25 cellular contexts compared by ENCODE assay signal in the genomic region with DNA sequence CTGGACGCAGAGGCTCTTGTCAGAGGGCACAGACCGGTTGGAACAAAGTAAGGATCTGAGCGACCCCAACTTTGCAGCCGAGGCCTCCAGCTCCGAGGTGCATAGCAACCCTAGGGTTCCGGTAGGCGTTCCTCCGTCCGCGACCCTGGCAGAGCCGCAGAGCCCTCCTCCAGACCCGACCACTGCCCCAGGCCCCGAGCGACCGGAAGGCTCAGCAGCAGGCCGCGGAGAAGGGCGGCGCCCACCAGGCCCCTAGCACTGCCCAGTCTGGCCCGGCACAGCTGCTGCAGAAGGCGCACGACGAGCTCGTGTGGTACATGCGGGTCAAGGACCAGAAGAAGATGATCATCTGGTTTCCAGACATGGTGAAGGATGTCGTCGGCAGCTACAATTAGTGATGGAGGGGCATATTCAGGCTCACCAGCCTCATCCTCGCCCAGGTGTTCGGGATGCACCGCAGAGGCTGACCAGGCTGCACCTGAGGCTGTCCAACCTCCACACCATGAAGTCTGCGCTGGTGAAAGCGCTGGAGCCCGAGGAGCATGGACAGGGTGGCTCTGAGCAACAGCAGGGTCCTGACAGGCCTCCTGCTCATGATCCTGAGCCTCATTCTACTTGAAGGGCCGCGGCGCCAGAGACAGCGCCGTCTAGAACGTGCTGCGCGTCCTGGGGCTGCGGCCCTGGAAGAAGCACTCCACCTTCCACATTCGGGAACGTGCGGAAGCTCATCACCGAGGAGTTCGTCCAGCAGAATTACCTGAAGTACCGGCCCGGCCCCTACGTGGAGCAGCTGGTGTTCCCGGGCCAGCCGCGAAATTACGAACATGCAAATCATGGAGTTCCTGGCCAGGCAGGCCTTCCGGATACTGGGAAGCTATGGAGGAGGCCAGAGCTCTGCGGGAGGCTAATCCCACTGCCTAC. TPM values are rescaled to one million over a fixed set of nuclear protein-coding genes. Genes with fewer than 3 reads are reported as not detected.
DNase-seq lines count a peak whose midpoint lies in the region; ATAC-seq and TF ChIP-seq lines count a peak whose summit lies in the region.
"Had no signal": no experiment of that assay in that cellular context is flagged by ENCODE, and none has a peak within 500 bp of the region (broad histone marks: within the 10 kb centered on the region; RNA-seq: fewer than 3 reads in every experiment).

No MANE protein-coding gene starts in this region.

- intact Hi-C loops in spleen (cut with DNase I; ENCODE audit: low total_unique reads), result no loop called here

- H3K4me1 Mint-ChIP-seq in GM23338 (no peaks in the 10 kb centered on the region; the same call in 2 of the 3 replicates), WTC11 (no peaks in the 10 kb centered on the region), nephron progenitor cell (peaks cover 5% of the 10 kb centered on the region)
- H3K4me1 Mint-ChIP-seq in stimulated activated naive B cell treated with anti-CD40 and anti-IgM and Interleukin-4, amounts not matched to agents 10 μg/mL and 1 μg/mL and 100 μg/mL, for 72 hours, result no peaks in the 10 kb centered on the region
- H3K4me1 Mint-ChIP-seq: CD4-positive, alpha-beta memory T cell; H9; IgD-negative memory B cell had no signal

- TF ChIP-seq CTCF in GM23338 (conservative IDR thresholded peaks at IDR 0.05; ENCODE audit: low read depth in 2 of 2) (no peak), WTC11 (IDR thresholded peaks at IDR 0.05) (no peak), nephron progenitor cell (IDR thresholded peaks at IDR 0.05) (no peak), spleen (IDR thresholded peaks at IDR 0.05 in 8 of 11, conservative IDR thresholded peaks at IDR 0.05 in 3 of 11) (no peak)

- WGBS in spleen, 5 donors, result 94 to 97% (median 96%) methylated on average over 28 to 56 of the region's 56 CpGs

- H3K27ac Mint-ChIP-seq in GM23338, result no peak overlapping the region
- H3K27ac Mint-ChIP-seq in WTC11, result no peak overlapping the region
- peak overlapping the region; percentile 24 for H3K27ac Mint-ChIP-seq in nephron progenitor cell
- H3K27ac Mint-ChIP-seq in stimulated activated naive B cell treated with anti-CD40 and anti-IgM and Interleukin-4, amounts not matched to agents 10 μg/mL and 1 μg/mL and 100 μg/mL, for 72 hours, result no peak overlapping the region
- H3K27ac Mint-ChIP-seq: CD4-positive, alpha-beta memory T cell; H9; IgD-negative memory B cell had no signal

- no peaks in the 10 kb centered on the region; the same call in 1 of the 2 replicates for H3K4me1 ChIP-seq in GM23338 (ENCODE audit: insufficient read depth)
- no peaks in the 10 kb centered on the region for H3K4me1 ChIP-seq in spleen
- H3K4me1 ChIP-seq: A549, Caco-2, SJSA1 had no signal

- no peak overlapping the region for H3K27ac ChIP-seq in GM23338 (ENCODE audit: low read depth)
- no peak overlapping the region for H3K27ac ChIP-seq in spleen
- H3K27ac ChIP-seq: A549, GM23248, KMS-11, PC-9, SJSA1 had no signal

- DNase-seq in GM23338 (ENCODE audit: low spot score) (no peak), WTC11 (ENCODE audit: low spot score) (no peak), nephron progenitor cell (no peak), spleen (peak; percentile 65), NCI-H187 (lab: John Stamatoyannopoulos, UW) (no peak)
- no peak for DNase-seq in stimulated activated naive B cell treated with anti-CD40 and anti-IgM and Interleukin-4, amounts not matched to agents 10 μg/mL and 1 μg/mL and 100 μg/mL, for 72 hours
- DNase-seq in stimulated activated naive CD4-positive, alpha-beta T cell (lab: John Stamatoyannopoulos, UW), result no peak
- DNase-seq: C1 segment of cervical spinal cord; Caco-2; CD4-positive, alpha-beta memory T cell; GM23248; H9; NCI-H1048; NCI-H1417; NCI-H187 treated with DMSO at 0.1 percent for 48 hours; NCI-H524; NCI-H82; NK-92 treated with Interleukin-12 subunit alpha and Interleukin-12 subunit beta, amount 100 ng/mL, for 24 hours; PC-9; Right ventricle myocardium superior had no signal

- ATAC-seq in GM23338, result no peak; the same call in 2 of the 3 replicates
- peak; percentile 66 for ATAC-seq in WTC11
- no peak for ATAC-seq in stimulated activated naive B cell treated with anti-CD40 and anti-IgM and Interleukin-4, amounts not matched to agents 10 μg/mL and 1 μg/mL and 100 μg/mL, for 72 hours (replicated peaks)
- ATAC-seq: A549 had no signal

- peaks cover 9% of the 10 kb centered on the region for H3K9me2 ChIP-seq in GM23338 (ENCODE audit: insufficient read depth)

- H3K36me3 Mint-ChIP-seq in GM23338 (ENCODE audit: low read depth) (no peaks in the 10 kb centered on the region), WTC11 (peaks cover 6% of the 10 kb centered on the region), nephron progenitor cell (ENCODE audit: low read depth) (peaks cover 25% of the 10 kb centered on the region)
- H3K36me3 Mint-ChIP-seq in stimulated activated naive B cell treated with anti-CD40 and anti-IgM and Interleukin-4, amounts not matched to agents 10 μg/mL and 1 μg/mL and 100 μg/mL, for 72 hours, result no peaks in the 10 kb centered on the region
- H3K36me3 Mint-ChIP-seq: CD4-positive, alpha-beta memory T cell had no signal

- no peak for TF ChIP-seq POLR2A in spleen (IDR thresholded peaks at IDR 0.05)

- H3K27me3 ChIP-seq in GM23338 (ENCODE audit: insufficient read depth) (no peaks in the 10 kb centered on the region), spleen (replicated peaks in 1 of 7) (no peaks in the 10 kb centered on the region)
- H3K27me3 ChIP-seq: SJSA1 had no signal

- H3K9me3 ChIP-seq in spleen, result peaks cover 0 to 10% (median 0%) of the 10 kb centered on the region in 8 donors
- H3K9me3 ChIP-seq: A549, Caco-2, SJSA1 had no signal

- H3K4me3 ChIP-seq in GM23338, result no peak overlapping the region
- H3K4me3 ChIP-seq in spleen, result no peak overlapping the region
- H3K4me3 ChIP-seq: A549, GM23248, PC-9, SJSA1 had no signal

- H3K27me3 Mint-ChIP-seq in GM23338 (ENCODE audit: insufficient read depth, low read depth, poor library complexity) (peaks cover 1% of the 10 kb centered on the region), WTC11 (ENCODE audit: low read depth) (no peaks in the 10 kb centered on the region), nephron progenitor cell (ENCODE audit: low read depth, poor library complexity) (no peaks in the 10 kb centered on the region)
- H3K27me3 Mint-ChIP-seq in stimulated activated naive B cell treated with anti-CD40 and anti-IgM and Interleukin-4, amounts not matched to agents 10 μg/mL and 1 μg/mL and 100 μg/mL, for 72 hours, result no peaks in the 10 kb centered on the region
- H3K27me3 Mint-ChIP-seq: CD4-positive, alpha-beta memory T cell; IgD-negative memory B cell had no signal

- H3K4me2 ChIP-seq in GM23338, result no peak overlapping the region
- H3K4me2 ChIP-seq: A549, KMS-11, PC-9 had no signal

- no peaks in the 10 kb centered on the region for H3F3A ChIP-seq in GM23338 (replicated peaks; ENCODE audit: low read depth)

- H2AFZ ChIP-seq in GM23338, result peak overlapping the region; percentile 40; the same call in 1 of the 2 replicates
- H2AFZ ChIP-seq: GM23248, PC-9 had no signal

- no peak overlapping the region for H3K4me3 Mint-ChIP-seq in GM23338
- H3K4me3 Mint-ChIP-seq in WTC11, result no peak overlapping the region
- H3K4me3 Mint-ChIP-seq in nephron progenitor cell, result no peak overlapping the region
- no peak overlapping the region for H3K4me3 Mint-ChIP-seq in stimulated activated naive B cell treated with anti-CD40 and anti-IgM and Interleukin-4, amounts not matched to agents 10 μg/mL and 1 μg/mL and 100 μg/mL, for 72 hours
- H3K4me3 Mint-ChIP-seq: CD4-positive, alpha-beta memory T cell; H9; IgD-negative memory B cell had no signal

- H4K20me1 ChIP-seq in GM23338 (replicated peaks; ENCODE audit: insufficient read depth), result no peaks in the 10 kb centered on the region

- CTCF ChIA-PET in WTC11 (lab: Charles Lee), result no interaction called here

- H3K79me2 ChIP-seq in GM23338 (replicated peaks; ENCODE audit: insufficient read depth), result no peaks in the 10 kb centered on the region

- H3K9me3 Mint-ChIP-seq in GM23338, result no peaks in the 10 kb centered on the region; the same call in 2 of the 3 replicates
- H3K9me3 Mint-ChIP-seq in WTC11, result peaks cover 16% of the 10 kb centered on the region
- peaks cover 20% of the 10 kb centered on the region for H3K9me3 Mint-ChIP-seq in nephron progenitor cell
- H3K9me3 Mint-ChIP-seq in stimulated activated naive B cell treated with anti-CD40 and anti-IgM and Interleukin-4, amounts not matched to agents 10 μg/mL and 1 μg/mL and 100 μg/mL, for 72 hours, result peaks cover 0 to 2% of the 10 kb centered on the region in 2 donors
- H3K9me3 Mint-ChIP-seq: CD4-positive, alpha-beta memory T cell; H9 had no signal

- H3K36me3 ChIP-seq in GM23338 (ENCODE audit: insufficient read depth), result no peaks in the 10 kb centered on the region
- H3K36me3 ChIP-seq in spleen, result peaks cover 0 to 16% (median 4%) of the 10 kb centered on the region in 6 donors
- H3K36me3 ChIP-seq: SJSA1 had no signal

- POLR2A ChIA-PET in WTC11 (lab: Charles Lee), result no interaction called here

TF ChIP-seq in GM23338, 12 proteins besides CTCF, POLR2A, EP300 and RAD21 (continues in another document):
- no peak for TF ChIP-seq NANOG (IDR thresholded peaks at IDR 0.05; ENCODE audit: borderline replicate concordance)

TF ChIP-seq in WTC11, 78 proteins besides CTCF, POLR2A, EP300 and RAD21 (continues in another document):
- TF ChIP-seq MYBL2 (CRISPR knock-in tag; IDR thresholded peaks at IDR 0.05) (no peak), ZNF416 (CRISPR knock-in tag; IDR thresholded peaks at IDR 0.05) (no peak), ZNF219 (CRISPR knock-in tag; IDR thresholded peaks at IDR 0.05; ENCODE audit: borderline replicate concordance) (no peak)
- TF ChIP-seq, protein P1, sequence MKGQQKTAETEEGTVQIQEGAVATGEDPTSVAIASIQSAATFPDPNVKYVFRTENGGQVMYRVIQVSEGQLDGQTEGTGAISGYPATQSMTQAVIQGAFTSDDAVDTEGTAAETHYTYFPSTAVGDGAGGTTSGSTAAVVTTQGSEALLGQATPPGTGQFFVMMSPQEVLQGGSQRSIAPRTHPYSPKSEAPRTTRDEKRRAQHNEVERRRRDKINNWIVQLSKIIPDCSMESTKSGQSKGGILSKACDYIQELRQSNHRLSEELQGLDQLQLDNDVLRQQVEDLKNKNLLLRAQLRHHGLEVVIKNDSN (CRISPR knock-in tag; IDR thresholded peaks at IDR 0.05), result no peak
- TF ChIP-seq, protein P2, sequence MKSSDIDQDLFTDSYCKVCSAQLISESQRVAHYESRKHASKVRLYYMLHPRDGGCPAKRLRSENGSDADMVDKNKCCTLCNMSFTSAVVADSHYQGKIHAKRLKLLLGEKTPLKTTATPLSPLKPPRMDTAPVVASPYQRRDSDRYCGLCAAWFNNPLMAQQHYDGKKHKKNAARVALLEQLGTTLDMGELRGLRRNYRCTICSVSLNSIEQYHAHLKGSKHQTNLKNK (CRISPR knock-in tag; IDR thresholded peaks at IDR 0.05), result no peak

RNA-seq across cellular contexts. Expression of a gene that starts 24.5 kb away (rescaled TPM):
- 4.1 and 7.4 TPM in 2 replicates for total RNA-seq in GM23338 (2014; rRNA removed; shearing (Covaris generic))
- polyA plus RNA-seq in GM23338 (2016; fragmentation: Nextera tagmentation; extraction: Ambion mirVana) (2.2 and 2.9 TPM in 2 replicates), spleen (1 to 10 TPM; 1.5 to 7.3 (median 4.5) TPM)
- total RNA-seq in WTC11 (2021) (4.2 to 6.3 TPM (median 5.1 TPM) in 3 replicates), spleen (10 to 100 TPM; 12.8 to 29.6 (median 18.2) TPM)
- total RNA-seq: Caco-2 had no signal

RNA-seq across cellular contexts. Expression of a gene that starts 28.8 kb away (rescaled TPM):
- total RNA-seq in GM23338 (2014; rRNA removed; shearing (Covaris generic)), result not detected in 2 replicates
- polyA plus RNA-seq in GM23338 (2016; fragmentation: Nextera tagmentation; extraction: Ambion mirVana) (3.1 and 4.4 TPM in 2 replicates), spleen (not detected)
- total RNA-seq in WTC11 (2021) (0.69 TPM in 1 of 3 replicates, not detected in the others), spleen (not detected)
- total RNA-seq: Caco-2; CD4-positive, alpha-beta memory T cell; GM23248; PC-9; Right ventricle myocardium superior; RPMI7951; SJSA1 had no signal
- polyA plus RNA-seq: A549; CD4-positive, alpha-beta memory T cell; GM23248; IgD-negative memory B cell had no signal
